ENCODE assay signal across 1 cellular context in genomic region chr9:83978992-83979811, GRCh38.
TF ChIP-seq lines count a peak whose summit lies in the region.

No MANE protein-coding gene starts in this region.

TF ChIP-seq in HepG2, 621 proteins besides CTCF, POLR2A, EP300 and RAD21 (continued from another document and continues in another):
- TF ChIP-seq MYPOP (CRISPR knock-in tag; IDR thresholded peaks at IDR 0.05) (no peak), IKZF5 (CRISPR knock-in tag; IDR thresholded peaks at IDR 0.05) (no peak; the same call in 1 of the 2 replicates), POLR2G (IDR thresholded peaks at IDR 0.05; ENCODE audit: low read depth, low read length) (no peak), JUN (CRISPR knock-in tag; IDR thresholded peaks at IDR 0.05) (no peak), ZNF839 (CRISPR knock-in tag; IDR thresholded peaks at IDR 0.05; ENCODE audit: borderline replicate concordance) (no peak), ZNF382 (CRISPR knock-in tag; IDR thresholded peaks at IDR 0.05; ENCODE audit: borderline replicate concordance) (no peak), PRDM4 (CRISPR knock-in tag; IDR thresholded peaks at IDR 0.05; ENCODE audit: borderline replicate concordance) (no peak), ERF (CRISPR knock-in tag; IDR thresholded peaks at IDR 0.05) (no peak), ZNF205 (CRISPR knock-in tag; IDR thresholded peaks at IDR 0.05) (no peak), MZF1 (CRISPR knock-in tag; IDR thresholded peaks at IDR 0.05; ENCODE audit: borderline replicate concordance) (no peak), GATAD1 (CRISPR knock-in tag; IDR thresholded peaks at IDR 0.05) (no peak), GFI1 (CRISPR knock-in tag; IDR thresholded peaks at IDR 0.05; ENCODE audit: borderline replicate concordance) (no peak), ZBTB7B (CRISPR knock-in tag; IDR thresholded peaks at IDR 0.05) (no peak), CBX5 (CRISPR knock-in tag; IDR thresholded peaks at IDR 0.05; ENCODE audit: borderline replicate concordance) (no peak), ZNF451 (CRISPR knock-in tag; IDR thresholded peaks at IDR 0.05) (no peak), HOXA3 (CRISPR knock-in tag; IDR thresholded peaks at IDR 0.05) (peak; percentile 87), NFKBIZ (CRISPR knock-in tag; IDR thresholded peaks at IDR 0.05) (no peak), SNAPC2 (CRISPR knock-in tag; IDR thresholded peaks at IDR 0.05) (0 out of 2 replicates have a peak, but pooled peaks have one; percentile 19), ZNF101 (CRISPR knock-in tag; IDR thresholded peaks at IDR 0.05; ENCODE audit: borderline replicate concordance, low read depth) (no peak), HIC2 (CRISPR knock-in tag; IDR thresholded peaks at IDR 0.05; ENCODE audit: low read depth) (no peak), RBAK (CRISPR knock-in tag; IDR thresholded peaks at IDR 0.05) (no peak), HDAC6 (IDR thresholded peaks at IDR 0.05; ENCODE audit: low read depth, low read length) (no peak), KDM2A (CRISPR knock-in tag; IDR thresholded peaks at IDR 0.05; ENCODE audit: borderline replicate concordance, low read depth) (no peak), ZNF350 (CRISPR knock-in tag; IDR thresholded peaks at IDR 0.05; ENCODE audit: borderline replicate concordance, low read depth) (no peak), NR1H2 (CRISPR knock-in tag; IDR thresholded peaks at IDR 0.05; ENCODE audit: borderline replicate concordance, low read depth) (no peak), E2F1 (CRISPR knock-in tag; IDR thresholded peaks at IDR 0.05) (no peak), SOX13 (IDR thresholded peaks at IDR 0.05) (no peak), SOX13 (CRISPR knock-in tag; conservative IDR thresholded peaks at IDR 0.05 in 1 of 2, IDR thresholded peaks at IDR 0.05 in 1 of 2) (no peak), SMAD1 (CRISPR knock-in tag; IDR thresholded peaks at IDR 0.05; ENCODE audit: borderline replicate concordance, low read depth) (no peak; the same call in 1 of the 2 replicates), REL (CRISPR knock-in tag; conservative IDR thresholded peaks at IDR 0.05) (0 out of 2 replicates have a peak, but pooled peaks have one; percentile 44), ZNF7 (CRISPR knock-in tag; IDR thresholded peaks at IDR 0.05) (no peak), ZNF468 (CRISPR knock-in tag; IDR thresholded peaks at IDR 0.05) (0 out of 2 replicates have a peak, but pooled peaks have one; percentile 14), NFYC (CRISPR knock-in tag; IDR thresholded peaks at IDR 0.05) (no peak), BRF2 (CRISPR knock-in tag; IDR thresholded peaks at IDR 0.05) (no peak), ATM (IDR thresholded peaks at IDR 0.05; ENCODE audit: borderline replicate concordance) (no peak), TGIF2 (CRISPR knock-in tag; IDR thresholded peaks at IDR 0.05) (no peak), ZFYVE20 (CRISPR knock-in tag; IDR thresholded peaks at IDR 0.05; ENCODE audit: borderline replicate concordance, low read depth) (no peak), SIN3B (IDR thresholded peaks at IDR 0.05; ENCODE audit: low read length) (no peak), PPARG (CRISPR knock-in tag; conservative IDR thresholded peaks at IDR 0.05) (no peak), TCF7 (IDR thresholded peaks at IDR 0.05; ENCODE audit: low read depth) (peak; percentile 29; the same call in 1 of the 2 replicates), ELF3 (CRISPR knock-in tag; IDR thresholded peaks at IDR 0.05) (no peak), TP53 (CRISPR knock-in tag; conservative IDR thresholded peaks at IDR 0.05) (no peak), MED1 (CRISPR knock-in tag; IDR thresholded peaks at IDR 0.05) (no peak), KDM1A (CRISPR knock-in tag; IDR thresholded peaks at IDR 0.05) (no peak), ZNF850 (CRISPR knock-in tag; conservative IDR thresholded peaks at IDR 0.05) (no peak), TBP (CRISPR knock-in tag; IDR thresholded peaks at IDR 0.05) (no peak), ZNF556 (CRISPR knock-in tag; IDR thresholded peaks at IDR 0.05; ENCODE audit: borderline replicate concordance) (no peak), ZNF337 (CRISPR knock-in tag; IDR thresholded peaks at IDR 0.05; ENCODE audit: borderline replicate concordance, low read depth) (no peak), ZNF749 (CRISPR knock-in tag; IDR thresholded peaks at IDR 0.05; ENCODE audit: borderline replicate concordance) (no peak)
- TF ChIP-seq, protein P1, sequence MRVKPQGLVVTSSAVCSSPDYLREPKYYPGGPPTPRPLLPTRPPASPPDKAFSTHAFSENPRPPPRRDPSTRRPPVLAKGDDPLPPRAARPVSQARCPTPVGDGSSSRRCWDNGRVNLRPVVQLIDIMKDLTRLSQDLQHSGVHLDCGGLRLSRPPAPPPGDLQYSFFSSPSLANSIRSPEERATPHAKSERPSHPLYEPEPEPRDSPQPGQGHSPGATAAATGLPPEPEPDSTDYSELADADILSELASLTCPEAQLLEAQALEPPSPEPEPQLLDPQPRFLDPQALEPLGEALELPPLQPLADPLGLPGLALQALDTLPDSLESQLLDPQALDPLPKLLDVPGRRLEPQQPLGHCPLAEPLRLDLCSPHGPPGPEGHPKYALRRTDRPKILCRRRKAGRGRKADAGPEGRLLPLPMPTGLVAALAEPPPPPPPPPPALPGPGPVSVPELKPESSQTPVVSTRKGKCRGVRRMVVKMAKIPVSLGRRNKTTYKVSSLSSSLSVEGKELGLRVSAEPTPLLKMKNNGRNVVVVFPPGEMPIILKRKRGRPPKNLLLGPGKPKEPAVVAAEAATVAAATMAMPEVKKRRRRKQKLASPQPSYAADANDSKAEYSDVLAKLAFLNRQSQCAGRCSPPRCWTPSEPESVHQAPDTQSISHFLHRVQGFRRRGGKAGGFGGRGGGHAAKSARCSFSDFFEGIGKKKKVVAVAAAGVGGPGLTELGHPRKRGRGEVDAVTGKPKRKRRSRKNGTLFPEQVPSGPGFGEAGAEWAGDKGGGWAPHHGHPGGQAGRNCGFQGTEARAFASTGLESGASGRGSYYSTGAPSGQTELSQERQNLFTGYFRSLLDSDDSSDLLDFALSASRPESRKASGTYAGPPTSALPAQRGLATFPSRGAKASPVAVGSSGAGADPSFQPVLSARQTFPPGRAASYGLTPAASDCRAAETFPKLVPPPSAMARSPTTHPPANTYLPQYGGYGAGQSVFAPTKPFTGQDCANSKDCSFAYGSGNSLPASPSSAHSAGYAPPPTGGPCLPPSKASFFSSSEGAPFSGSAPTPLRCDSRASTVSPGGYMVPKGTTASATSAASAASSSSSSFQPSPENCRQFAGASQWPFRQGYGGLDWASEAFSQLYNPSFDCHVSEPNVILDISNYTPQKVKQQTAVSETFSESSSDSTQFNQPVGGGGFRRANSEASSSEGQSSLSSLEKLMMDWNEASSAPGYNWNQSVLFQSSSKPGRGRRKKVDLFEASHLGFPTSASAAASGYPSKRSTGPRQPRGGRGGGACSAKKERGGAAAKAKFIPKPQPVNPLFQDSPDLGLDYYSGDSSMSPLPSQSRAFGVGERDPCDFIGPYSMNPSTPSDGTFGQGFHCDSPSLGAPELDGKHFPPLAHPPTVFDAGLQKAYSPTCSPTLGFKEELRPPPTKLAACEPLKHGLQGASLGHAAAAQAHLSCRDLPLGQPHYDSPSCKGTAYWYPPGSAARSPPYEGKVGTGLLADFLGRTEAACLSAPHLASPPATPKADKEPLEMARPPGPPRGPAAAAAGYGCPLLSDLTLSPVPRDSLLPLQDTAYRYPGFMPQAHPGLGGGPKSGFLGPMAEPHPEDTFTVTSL (CRISPR knock-in tag; IDR thresholded peaks at IDR 0.05; ENCODE audit: borderline replicate concordance): no peak
- TF ChIP-seq, protein P2, sequence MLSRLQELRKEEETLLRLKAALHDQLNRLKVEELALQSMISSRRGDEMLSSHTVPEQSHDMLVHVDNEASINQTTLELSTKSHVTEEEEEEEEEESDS (CRISPR knock-in tag; IDR thresholded peaks at IDR 0.05; ENCODE audit: borderline replicate concordance): no peak
- TF ChIP-seq, protein P3, sequence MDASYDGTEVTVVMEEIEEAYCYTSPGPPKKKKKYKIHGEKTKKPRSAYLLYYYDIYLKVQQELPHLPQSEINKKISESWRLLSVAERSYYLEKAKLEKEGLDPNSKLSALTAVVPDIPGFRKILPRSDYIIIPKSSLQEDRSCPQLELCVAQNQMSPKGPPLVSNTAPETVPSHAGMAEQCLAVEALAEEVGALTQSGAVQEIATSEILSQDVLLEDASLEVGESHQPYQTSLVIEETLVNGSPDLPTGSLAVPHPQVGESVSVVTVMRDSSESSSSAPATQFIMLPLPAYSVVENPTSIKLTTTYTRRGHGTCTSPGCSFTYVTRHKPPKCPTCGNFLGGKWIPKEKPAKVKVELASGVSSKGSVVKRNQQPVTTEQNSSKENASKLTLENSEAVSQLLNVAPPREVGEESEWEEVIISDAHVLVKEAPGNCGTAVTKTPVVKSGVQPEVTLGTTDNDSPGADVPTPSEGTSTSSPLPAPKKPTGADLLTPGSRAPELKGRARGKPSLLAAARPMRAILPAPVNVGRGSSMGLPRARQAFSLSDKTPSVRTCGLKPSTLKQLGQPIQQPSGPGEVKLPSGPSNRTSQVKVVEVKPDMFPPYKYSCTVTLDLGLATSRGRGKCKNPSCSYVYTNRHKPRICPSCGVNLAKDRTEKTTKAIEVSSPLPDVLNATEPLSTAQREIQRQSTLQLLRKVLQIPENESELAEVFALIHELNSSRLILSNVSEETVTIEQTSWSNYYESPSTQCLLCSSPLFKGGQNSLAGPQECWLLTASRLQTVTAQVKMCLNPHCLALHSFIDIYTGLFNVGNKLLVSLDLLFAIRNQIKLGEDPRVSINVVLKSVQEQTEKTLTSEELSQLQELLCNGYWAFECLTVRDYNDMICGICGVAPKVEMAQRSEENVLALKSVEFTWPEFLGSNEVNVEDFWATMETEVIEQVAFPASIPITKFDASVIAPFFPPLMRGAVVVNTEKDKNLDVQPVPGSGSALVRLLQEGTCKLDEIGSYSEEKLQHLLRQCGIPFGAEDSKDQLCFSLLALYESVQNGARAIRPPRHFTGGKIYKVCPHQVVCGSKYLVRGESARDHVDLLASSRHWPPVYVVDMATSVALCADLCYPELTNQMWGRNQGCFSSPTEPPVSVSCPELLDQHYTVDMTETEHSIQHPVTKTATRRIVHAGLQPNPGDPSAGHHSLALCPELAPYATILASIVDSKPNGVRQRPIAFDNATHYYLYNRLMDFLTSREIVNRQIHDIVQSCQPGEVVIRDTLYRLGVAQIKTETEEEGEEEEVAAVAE (CRISPR knock-in tag; IDR thresholded peaks at IDR 0.05; ENCODE audit: borderline replicate concordance): no peak
